ENCODE assay signal across 9 cellular contexts in the genomic region with DNA sequence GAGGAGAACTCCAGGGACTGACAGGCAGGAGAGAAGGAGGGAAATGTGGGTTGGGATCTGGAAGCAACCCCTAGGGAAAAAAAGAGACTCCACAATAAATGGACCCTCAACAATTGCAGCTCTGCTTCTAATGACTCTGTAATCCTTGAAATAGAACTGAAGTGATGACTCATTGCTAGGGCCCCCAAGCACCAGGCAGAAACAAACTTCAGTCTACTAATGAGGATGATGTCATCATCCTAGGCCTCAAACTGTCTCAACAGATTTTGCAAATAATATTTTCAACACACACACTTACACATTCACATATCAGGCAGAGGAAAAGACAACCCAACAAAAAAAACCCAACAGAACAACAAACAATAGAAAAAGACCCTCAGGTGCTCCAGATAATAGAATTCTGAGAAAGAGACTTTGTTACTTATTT.
DNase-seq lines count a peak whose midpoint lies in the region; ATAC-seq, FAIRE-seq and TF ChIP-seq lines count a peak whose summit lies in the region.
"Had no signal": no experiment of that assay in that cellular context is flagged by ENCODE, and none has a peak within 500 bp of the region (broad histone marks: within the 10 kb centered on the region; RNA-seq: fewer than 3 reads in every experiment).

No MANE protein-coding gene starts in this region.

- no peak for DNase-seq in left ventricle myocardium superior
- DNase-seq in right atrium auricular region (ENCODE audit: low spot score), result no peak
- DNase-seq in SJCRH30, result peak; percentile 65 to 76
- peak; percentile 92 for DNase-seq in fibroblast of mammary gland (ENCODE audit: low read depth)
- DNase-seq in urothelium cell line (ENCODE audit: low spot score), result peak; percentile 59
- no peak for DNase-seq in activated CD4-positive, CD25-positive, alpha-beta regulatory T cell treated with anti-CD3 and anti-CD28 coated beads, Interleukin-2, amount 50 U/mL, for 72 hours
- no peak for DNase-seq in GM12892 (ENCODE audit: insufficient read length)
- DNase-seq: right cardiac atrium had no signal

- TF ChIP-seq CTCF in right atrium auricular region (IDR thresholded peaks at IDR 0.05) (no peak), fibroblast of mammary gland (conservative IDR thresholded peaks at IDR 0.05; ENCODE audit: control insufficient read depth, insufficient read depth, low read depth, low read length) (no peak)

- ATAC-seq in left ventricle myocardium superior (peak; percentile 20), HG02588 (IDR thresholded peaks at IDR 0.05; ENCODE audit: unreplicated experiment) (no peak)
- ATAC-seq: right cardiac atrium had no signal

- H3K27ac ChIP-seq in right atrium auricular region (peak overlapping the region in 1 of 2 donors; percentile 12), SJCRH30 (peak overlapping the region; percentile 21; the same call in 1 of the 2 replicates)

- TF ChIP-seq POLR2A in GM12892 (IDR thresholded peaks at IDR 0.05; ENCODE audit: low read depth, low read length), result no peak

- intact Hi-C loops in left ventricle myocardium superior (cut with micrococcal nuclease), result no loop called here

- H3K27me3 ChIP-seq in right atrium auricular region (no peaks in the 10 kb centered on the region), SJCRH30 (no peaks in the 10 kb centered on the region)

- H3K4me1 ChIP-seq in right atrium auricular region, result peaks cover 0 to 55% of the 10 kb centered on the region in 2 donors
- H3K4me1 ChIP-seq in SJCRH30, result peaks cover 15% of the 10 kb centered on the region

- FAIRE-seq in urothelium cell line (lab: Jason Lieb, UNC) (no peak), GM12892 (lab: Jason Lieb, UNC) (no peak)

- no peak overlapping the region for H3K4me3 ChIP-seq in right atrium auricular region
- H3K4me3 ChIP-seq in SJCRH30, result no peak overlapping the region
- H3K4me3 ChIP-seq in fibroblast of mammary gland (ENCODE audit: control insufficient read depth, low read depth, low read length), result no peak overlapping the region

- H3K36me3 ChIP-seq in right atrium auricular region (no peaks in the 10 kb centered on the region), SJCRH30 (no peaks in the 10 kb centered on the region)

- H3K9me3 ChIP-seq in right atrium auricular region, result peaks cover 0 to 5% of the 10 kb centered on the region in 2 donors
- H3K9me3 ChIP-seq in SJCRH30 (replicated peaks), result no peaks in the 10 kb centered on the region

Comparison
In these comparisons a context has a peak if more than half of its experiments do, and no peak if none do; other contexts are left out.
1. DNase-seq: peak in SJCRH30 (2 of 2), fibroblast of mammary gland (single experiment) and urothelium cell line (single experiment); none in left ventricle myocardium superior (single experiment), right atrium auricular region (single experiment), activated CD4-positive, CD25-positive, alpha-beta regulatory T cell treated with anti-CD3 and anti-CD28 coated beads, Interleukin-2, amount 50 U/mL, for 72 hours (single experiment) and GM12892 (single experiment).